ENCODE assay signal across 8 cellular contexts in genomic region chrX:38654302-38654701, GRCh38.
A peak's percentile ranks its signal among the peaks of the same experiment; 100 is the strongest.
DNase-seq lines count a peak whose midpoint lies in the region; ATAC-seq and TF ChIP-seq lines count a peak whose summit lies in the region.

No MANE protein-coding gene starts in this region.

- H3K4me3 ChIP-seq in BE2C (ENCODE audit: low read depth, low read length) (no peak overlapping the region), WERI-Rb-1 (ENCODE audit: low read depth, low read length) (no peak overlapping the region)
- no peak overlapping the region for H3K4me3 ChIP-seq in Jurkat, Clone E6-1 (ENCODE audit: low read length)

- TF ChIP-seq CTCF in BE2C (IDR thresholded peaks at IDR 0.05; ENCODE audit: low read depth, low read length) (peak; percentile 63), WERI-Rb-1 (IDR thresholded peaks at IDR 0.05; ENCODE audit: low read depth, low read length) (peak; percentile 49), omental fat pad (IDR thresholded peaks at IDR 0.05) (no peak)

- no peaks in the 10 kb centered on the region for H3K4me1 ChIP-seq in BE2C

- H3K9me3 ChIP-seq in BE2C: no peaks in the 10 kb centered on the region
- no peaks in the 10 kb centered on the region for H3K9me3 ChIP-seq in WERI-Rb-1 (ENCODE audit: severe bottlenecking)

- H3K36me3 ChIP-seq in BE2C: no peaks in the 10 kb centered on the region
- H3K36me3 ChIP-seq in WERI-Rb-1: no peaks in the 10 kb centered on the region

- H3K27me3 ChIP-seq in BE2C (no peaks in the 10 kb centered on the region), WERI-Rb-1 (ENCODE audit: insufficient read depth, low read depth, severe bottlenecking) (no peaks in the 10 kb centered on the region)

- DNase-seq in BE2C (peak; percentile 9), WERI-Rb-1 (peak; percentile 22), iris pigment epithelial cell (ENCODE audit: low read depth) (peak; percentile 40), omental fat pad (ENCODE audit: low spot score) (no peak), NCI-H510A (lab: John Stamatoyannopoulos, UW) (no peak)
- peak; percentile 61 for DNase-seq in Jurkat, Clone E6-1 (ENCODE audit: low read depth, low spot score)
- DNase-seq in activated T-cell treated with anti-CD3 and anti-CD28 coated beads, Interleukin-2, amount 50 U/mL, for 1 hour: no peak

- ATAC-seq in omental fat pad (ENCODE audit: low FRiP score): no peak
- ATAC-seq in HG03108 (IDR thresholded peaks at IDR 0.05; ENCODE audit: unreplicated experiment): no peak

- H3K27ac ChIP-seq in WERI-Rb-1: no peak overlapping the region

Comparison
In these comparisons a context has a peak if more than half of its experiments do, and no peak if none do; other contexts are left out.
1. DNase-seq: peak in BE2C (single experiment), Jurkat, Clone E6-1 (single experiment), WERI-Rb-1 (single experiment) and iris pigment epithelial cell (single experiment); none in omental fat pad (single experiment), activated T-cell treated with anti-CD3 and anti-CD28 coated beads, Interleukin-2, amount 50 U/mL, for 1 hour (single experiment) and NCI-H510A (single experiment).
2. CTCF ChIP-seq: peak in BE2C (single experiment) and WERI-Rb-1 (single experiment); none in omental fat pad (0 of 3).